ENCODE assay signal across 17 cellular contexts in the genomic region with DNA sequence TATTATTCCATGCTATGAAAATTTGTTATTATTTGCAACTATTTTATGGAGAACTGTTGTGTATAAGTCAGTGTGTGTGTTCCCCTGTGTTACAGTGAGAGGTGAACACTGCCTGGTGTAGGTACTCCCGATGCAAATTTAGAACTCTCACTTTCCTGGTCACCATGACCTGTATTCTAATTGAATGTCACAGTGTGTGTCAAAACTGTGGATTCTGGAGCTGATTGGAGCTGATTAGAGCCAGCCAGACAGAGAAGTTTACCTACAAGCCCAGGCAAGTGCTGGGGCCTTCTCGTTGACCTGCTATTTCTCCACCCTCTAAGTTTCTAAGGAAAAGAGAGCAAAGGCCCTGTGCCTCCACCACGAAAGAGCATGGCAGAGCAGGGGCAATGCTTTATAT.
A peak's percentile ranks its signal among the peaks of the same experiment; 100 is the strongest.
DNase-seq lines count a peak whose midpoint lies in the region; ATAC-seq and TF ChIP-seq lines count a peak whose summit lies in the region.
"Had no signal": no experiment of that assay in that cellular context is flagged by ENCODE, and none has a peak within 500 bp of the region (broad histone marks: within the 10 kb centered on the region; RNA-seq: fewer than 3 reads in every experiment).

No MANE protein-coding gene starts in this region.

- POLR2A ChIA-PET in MCF 10A (lab: Yijun Ruan, JAX) = interaction anchor here (1.3 kb wide), 1 partner anchor 186 kb away, joined by 3 read pairs; no protein-coding TSS in a partner anchor

- in situ Hi-C loops in mammary epithelial cell (cut with MboI; ENCODE audit: low sequenced_read_pairs in 2 of 2) = no loop called here

- intact Hi-C loops in mammary epithelial cell (cut with micrococcal nuclease) = no loop called here
- intact Hi-C loops in MCF 10A (cut with micrococcal nuclease) = no loop called here

- no peak overlapping the region for H3K9ac ChIP-seq in mammary epithelial cell (ENCODE audit: insufficient read depth, low read length)
- no peak overlapping the region for H3K9ac ChIP-seq in mesendoderm (ENCODE audit: low read length)

- H3K4me1 ChIP-seq in mammary epithelial cell (ENCODE audit: insufficient read depth, low read length) (peaks cover 6% of the 10 kb centered on the region), mesendoderm (ENCODE audit: control insufficient read depth, low read depth, low read length) (no peaks in the 10 kb centered on the region)
- H3K4me1 ChIP-seq: A549, Caco-2 had no signal

- H3K36me3 Mint-ChIP-seq in MCF 10A (ENCODE audit: insufficient read depth, unreplicated experiment) = no peaks in the 10 kb centered on the region

- H3K9me3 Mint-ChIP-seq in MCF 10A (ENCODE audit: unreplicated experiment) = no peaks in the 10 kb centered on the region
- H3K9me3 Mint-ChIP-seq: CD4-positive, alpha-beta T cell; GM23338 had no signal

- H4K5ac ChIP-seq in mesendoderm (ENCODE audit: low read length) = no peak overlapping the region

- no peak overlapping the region for H3K27ac ChIP-seq in mammary epithelial cell (ENCODE audit: insufficient read depth, low read depth, low read length)
- H3K27ac ChIP-seq in mesendoderm (ENCODE audit: low read depth, low read length) = no peak overlapping the region
- H3K27ac ChIP-seq: 22Rv1, A549, C4-2B had no signal

- no peak overlapping the region for H2BK120ac ChIP-seq in mesendoderm (ENCODE audit: low read depth, low read length)

- H2BK5ac ChIP-seq in mesendoderm (ENCODE audit: low read length) = no peak overlapping the region

- no peaks in the 10 kb centered on the region for H3K4me1 Mint-ChIP-seq in MCF 10A (ENCODE audit: insufficient read depth, unreplicated experiment)
- H3K4me1 Mint-ChIP-seq: GM23338 had no signal

- H4K20me1 ChIP-seq in mammary epithelial cell (ENCODE audit: insufficient read depth, low read length) = no peaks in the 10 kb centered on the region

- no peak overlapping the region for H3K4ac ChIP-seq in mesendoderm (ENCODE audit: low read depth, low read length)

- no peaks in the 10 kb centered on the region for H3K27me3 Mint-ChIP-seq in MCF 10A (ENCODE audit: insufficient read depth, unreplicated experiment)

- peak overlapping the region; percentile 41 for H2AFZ ChIP-seq in mammary epithelial cell (ENCODE audit: low read depth, low read length)
- H2AFZ ChIP-seq: GM23338 had no signal

- dilution Hi-C loops in mammary epithelial cell (cut with HindIII; ENCODE audit: low sequenced_read_pairs) = no loop called here

- no peaks in the 10 kb centered on the region for H3K79me2 ChIP-seq in mammary epithelial cell (ENCODE audit: insufficient read depth, low read length)
- H3K79me2 ChIP-seq in mesendoderm (ENCODE audit: control insufficient read depth, insufficient read depth, low read length) = no peaks in the 10 kb centered on the region

- no peak overlapping the region for H3K4me3 Mint-ChIP-seq in MCF 10A (ENCODE audit: unreplicated experiment)
- H3K4me3 Mint-ChIP-seq: CD4-positive, alpha-beta T cell; GM23338 had no signal

- H3K36me3 ChIP-seq in mammary epithelial cell (ENCODE audit: insufficient read depth, low read length) (no peaks in the 10 kb centered on the region), mesendoderm (ENCODE audit: control insufficient read depth, insufficient read depth, low read length) (no peaks in the 10 kb centered on the region)

- no peaks in the 10 kb centered on the region for H3K9me3 ChIP-seq in mammary epithelial cell (replicated peaks; ENCODE audit: insufficient read depth, low read length)
- H3K9me3 ChIP-seq: A549, Caco-2 had no signal

- H3K79me1 ChIP-seq in mesendoderm (ENCODE audit: low read length) = no peaks in the 10 kb centered on the region

- H4K8ac ChIP-seq in mesendoderm (ENCODE audit: low read depth, low read length) = no peak overlapping the region

- peak overlapping the region; percentile 56 for H3K18ac ChIP-seq in mesendoderm (ENCODE audit: low read length)

- TF ChIP-seq CTCF in mammary epithelial cell (conservative IDR thresholded peaks at IDR 0.05 in 1 of 2, IDR thresholded peaks at IDR 0.05 in 1 of 2; ENCODE audit: extremely low read depth in 1 of 2, insufficient read depth in 1 of 2, low read depth in 1 of 2, low read length in 2 of 2) (no peak), MCF 10A (IDR thresholded peaks at IDR 0.05; ENCODE audit: unreplicated experiment) (no peak)

- 39% methylated on average over 3 of the region's 3 CpGs for WGBS in mammary epithelial cell (ENCODE audit: low coverage, missing lambda C conversion rate)
- no CpG with 5 or more reads among the region's 3 CpGs for WGBS in mesendoderm (ENCODE audit: extremely low coverage, insufficient coverage, low lambda C conversion rate)

- H3K23ac ChIP-seq in mesendoderm (ENCODE audit: low read length) = no peak overlapping the region

- H3K27ac Mint-ChIP-seq in MCF 10A (ENCODE audit: low read depth, unreplicated experiment) = no peak overlapping the region
- H3K27ac Mint-ChIP-seq: CD4-positive, alpha-beta T cell; GM23338 had no signal

- CTCF ChIA-PET in mammary epithelial cell (lab: Charles Lee; ENCODE audit: low non-redundant PET) (no interaction called here), MCF 10A (lab: Yijun Ruan, JAX) (no interaction called here)

- H3K4me3 ChIP-seq in mammary epithelial cell (replicated peaks in 1 of 3; ENCODE audit: insufficient read depth in 1 of 3, low read depth in 2 of 3, low read length in 3 of 3) (no peak overlapping the region), mesendoderm (ENCODE audit: low read length) (no peak overlapping the region)
- H3K4me3 ChIP-seq: A549, GM23338 had no signal

- no peak overlapping the region for H2AK5ac ChIP-seq in mesendoderm (ENCODE audit: low read length)

- DNase-seq in NCI-H146 (lab: John Stamatoyannopoulos, UW) (peak; percentile 8), NCI-H146 treated with DMSO at 0.1 percent for 48 hours (lab: John Stamatoyannopoulos, UW; ENCODE audit: unreplicated experiment) (no peak), mammary epithelial cell (peak; percentile 3), MCF 10A (ENCODE audit: unreplicated experiment) (no peak), mesendoderm (peak; percentile 62), DMS79 (lab: John Stamatoyannopoulos, UW) (no peak)
- DNase-seq: AML-193; Caco-2; CD4-positive, alpha-beta T cell; GDM1; HCEC 1CT had no signal

- H3K27me3 ChIP-seq in mammary epithelial cell (ENCODE audit: insufficient read depth, low read length) (peaks cover 2% of the 10 kb centered on the region), mesendoderm (ENCODE audit: insufficient read depth, low read length, poor library complexity) (no peaks in the 10 kb centered on the region)

- BruUV-seq in mammary epithelial cell (replicated peaks; lab: Mats Ljungman, UMichigan) = no TSS peak
- BruUV-seq in MCF 10A (replicated peaks; lab: Mats Ljungman, UMichigan) = no TSS peak

- H2BK15ac ChIP-seq in mesendoderm (replicated peaks; ENCODE audit: low read depth) = no peak overlapping the region

- H3K4me2 ChIP-seq in mammary epithelial cell (ENCODE audit: insufficient read depth, low read depth, low read length) (no peak overlapping the region), mesendoderm (ENCODE audit: low read length) (no peak overlapping the region)
- H3K4me2 ChIP-seq: A549, GM23338 had no signal

- H3K56ac ChIP-seq in mesendoderm (ENCODE audit: low read length) = no peak overlapping the region

- no peak for ATAC-seq in GM18517 (IDR thresholded peaks at IDR 0.05; ENCODE audit: unreplicated experiment)
- ATAC-seq: A549, GM23338, HepG2 had no signal

Comparison
In these comparisons a context has a peak if more than half of its experiments do, and no peak if none do; other contexts are left out.
1. DNase-seq: peak in NCI-H146 (single experiment), mammary epithelial cell (single experiment) and mesendoderm (single experiment); none in NCI-H146 treated with DMSO at 0.1 percent for 48 hours (single experiment), MCF 10A (single experiment) and DMS79 (single experiment).